In genomic region chr10:129136074-129136473, GRCh38 we compare ENCODE assay signal across 17 cellular contexts.
"Had no signal": no experiment of that assay in that cellular context is flagged by ENCODE, and none has a peak within 500 bp of the region (broad histone marks: within the 10 kb centered on the region; RNA-seq: fewer than 3 reads in every experiment).

No MANE protein-coding gene starts in this region.

- DNase-seq: KBM-7, MG63, NCI-H1092, NCI-H1105 treated with DMSO at 0.1 percent for 48 hours, NCI-H1417 treated with DMSO at 0.1 percent for 48 hours, NCI-H146, NCI-H1694 treated with DMSO at 0.1 percent for 48 hours, NCI-H1930, NCI-H2081, NCI-H2107, NCI-H2227 treated with DMSO at 0.1 percent for 48 hours, NCI-H510A, NCI-H524 treated with DMSO at 0.1 percent for 48 hours, NCI-H69, NCI-H774, RPMI8226, SHP77 had no signal

- H3K36me3 ChIP-seq: MG63 had no signal

- H3K9me3 ChIP-seq: MG63 had no signal

- H3K4me3 ChIP-seq: MG63 had no signal
